10 cellular contexts compared by ENCODE assay signal in the genomic region with DNA sequence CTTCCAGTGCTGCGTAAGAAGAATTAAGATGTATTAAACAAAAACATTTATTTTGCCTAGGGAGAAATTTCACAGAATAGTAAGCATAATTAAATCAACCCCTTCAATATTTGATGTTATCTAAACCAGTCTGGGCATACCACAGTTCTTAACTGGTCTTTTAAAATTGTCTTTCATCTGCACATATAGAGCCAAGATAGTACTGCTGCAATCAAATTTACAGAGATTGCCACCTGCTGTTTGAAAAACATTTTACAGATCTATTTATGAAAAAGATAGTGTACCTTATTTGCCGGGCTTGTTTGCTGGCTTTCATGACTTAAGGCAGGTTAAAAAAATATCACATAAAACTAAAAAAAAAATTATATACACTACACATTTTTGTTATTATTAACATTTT.
DNase-seq lines count a peak whose midpoint lies in the region; ATAC-seq and TF ChIP-seq lines count a peak whose summit lies in the region.
"Had no signal": no experiment of that assay in that cellular context is flagged by ENCODE, and none has a peak within 500 bp of the region (broad histone marks: within the 10 kb centered on the region; RNA-seq: fewer than 3 reads in every experiment).

No MANE protein-coding gene starts in this region.

- H3K27me3 ChIP-seq in PC-9 (ENCODE audit: insufficient read depth, low read depth) = no peaks in the 10 kb centered on the region
- no peaks in the 10 kb centered on the region for H3K27me3 ChIP-seq in foreskin keratinocyte
- no peaks in the 10 kb centered on the region for H3K27me3 ChIP-seq in testis
- H3K27me3 ChIP-seq: SJCRH30 had no signal

- POLR2A ChIA-PET in PC-9 (lab: Charles Lee; ENCODE audit: unreplicated experiment) = no interaction called here

- H2AFZ ChIP-seq in PC-9 = no peak overlapping the region

- intact Hi-C loops in PC-9 (cut with micrococcal nuclease; ENCODE audit: unreplicated experiment) = no loop called here
- intact Hi-C loops in testis (cut with DNase I; ENCODE audit: low total_unique reads) = no loop called here

- no peaks in the 10 kb centered on the region for H3K9me2 ChIP-seq in PC-9 (ENCODE audit: insufficient read depth)

- H3K4me1 ChIP-seq in PC-9 (replicated peaks; ENCODE audit: insufficient read depth) (no peaks in the 10 kb centered on the region), foreskin keratinocyte (no peaks in the 10 kb centered on the region), testis (no peaks in the 10 kb centered on the region)
- H3K4me1 ChIP-seq: SJCRH30 had no signal

- H3K4me3 ChIP-seq in AG10803 (ENCODE audit: low read length) = no peak overlapping the region
- no peak overlapping the region for H3K4me3 ChIP-seq in PC-9
- no peak overlapping the region for H3K4me3 ChIP-seq in testis
- H3K4me3 ChIP-seq: SJCRH30 had no signal

- no peaks in the 10 kb centered on the region for H3K79me2 ChIP-seq in PC-9 (ENCODE audit: low read depth)

- H3K27ac ChIP-seq in PC-9 (no peak overlapping the region), foreskin keratinocyte (no peak overlapping the region), testis (no peak overlapping the region)
- H3K27ac ChIP-seq: HL-60, SJCRH30 had no signal

- H3K36me3 ChIP-seq in PC-9 (ENCODE audit: low read depth) = no peaks in the 10 kb centered on the region
- H3K36me3 ChIP-seq in testis (ENCODE audit: low read depth, missing control alignments) = no peaks in the 10 kb centered on the region
- H3K36me3 ChIP-seq: SJCRH30 had no signal

- peak; percentile 1 for DNase-seq in AG10803 (ENCODE audit: low read depth)
- DNase-seq in PC-9 = no peak
- no peak for DNase-seq in foreskin keratinocyte
- DNase-seq in stimulated activated CD4-positive, alpha-beta T cell treated with anti-CD3 and anti-CD28 coated beads, Interleukin-4, amount 100 ng/mL, for 1 hour = no peak
- DNase-seq in testis = no peak
- no peak for DNase-seq in activated CD4-positive, alpha-beta T cell treated with anti-CD3 and anti-CD28 coated beads for 4 hours
- no peak for DNase-seq in NOMO-1 treated with DMSO at 0.1 percent for 48 hours (lab: John Stamatoyannopoulos, UW; ENCODE audit: unreplicated experiment)

- ATAC-seq in GM18868 (IDR thresholded peaks at IDR 0.05; ENCODE audit: unreplicated experiment) (peak; percentile 57), foreskin keratinocyte (no peak)

- TF ChIP-seq CTCF in AG10803 (conservative IDR thresholded peaks at IDR 0.05; ENCODE audit: low read length) (0 out of 2 replicates have a peak, but pooled peaks have one; percentile 14), PC-9 (conservative IDR thresholded peaks at IDR 0.05) (peak; percentile 36), foreskin keratinocyte (conservative IDR thresholded peaks at IDR 0.05) (peak; percentile 26), testis (IDR thresholded peaks at IDR 0.05) (no peak)

- no TSS peak for BruUV-seq in PC-9 (replicated peaks; lab: Mats Ljungman, UMichigan)

- no peak for TF ChIP-seq POLR2A in testis (IDR thresholded peaks at IDR 0.05)

- H3K9me3 ChIP-seq in PC-9 (ENCODE audit: insufficient read depth, low read depth) (no peaks in the 10 kb centered on the region), testis (no peaks in the 10 kb centered on the region)
- H3K9me3 ChIP-seq: SJCRH30 had no signal

- H3F3A ChIP-seq in PC-9 (ENCODE audit: insufficient read depth, low read depth) = no peaks in the 10 kb centered on the region

- CTCF ChIA-PET in PC-9 (lab: Charles Lee) = no interaction called here

- no peaks in the 10 kb centered on the region for H4K20me1 ChIP-seq in PC-9 (ENCODE audit: insufficient read depth)

- WGBS in testis, 2 donors = 60 to 70% methylated on average over 2 of the region's 2 CpGs

- H3K4me2 ChIP-seq in PC-9 = no peak overlapping the region

Comparison
In these comparisons a context has a peak if more than half of its experiments do, and no peak if none do; other contexts are left out.
1. CTCF ChIP-seq: peak in AG10803 (single experiment), PC-9 (single experiment) and foreskin keratinocyte (single experiment); none in testis (0 of 3).